ENCODE assay signal across 10 cellular contexts in genomic region chrX:115362334-115363095, GRCh38.
DNase-seq lines count a peak whose midpoint lies in the region; TF ChIP-seq lines count a peak whose summit lies in the region.
"Had no signal": no experiment of that assay in that cellular context is flagged by ENCODE, and none has a peak within 500 bp of the region (broad histone marks: within the 10 kb centered on the region; RNA-seq: fewer than 3 reads in every experiment).

No MANE protein-coding gene starts in this region.

- DNase-seq in NCI-H82 (lab: John Stamatoyannopoulos, UW) (peak; percentile 43), NCI-H82 treated with DMSO at 0.1 percent for 48 hours (lab: John Stamatoyannopoulos, UW; ENCODE audit: unreplicated experiment) (no peak), NCI-H1092 treated with DMSO at 0.1 percent for 48 hours (lab: John Stamatoyannopoulos, UW) (peak; percentile 21), endodermal cell (peak; percentile 61), renal cortical epithelial cell (ENCODE audit: low read depth) (peak; percentile 75), occipital lobe (lab: John Stamatoyannopoulos, UW) (no peak), CD1c-positive myeloid dendritic cell (ENCODE audit: extremely low spot score) (no peak)
- no peak for DNase-seq in activated effector memory CD4-positive, alpha-beta T cell treated with Interleukin-2 at 50 U/mL for 16 hours
- DNase-seq: activated CD8-positive, alpha-beta memory T cell treated with anti-CD3 and anti-CD28 coated beads, Interleukin-2, amount 10 ng/mL, durations not matched to agents 7 days and 5 days; NCI-H2171 had no signal

- H3K36me3 ChIP-seq in endodermal cell (ENCODE audit: control insufficient read depth, insufficient read depth, low read length) = no peaks in the 10 kb centered on the region

- H3K4me1 ChIP-seq in endodermal cell (ENCODE audit: control insufficient read depth, insufficient read depth, low read length) = no peaks in the 10 kb centered on the region

- WGBS in endodermal cell (ENCODE audit: insufficient coverage in 1 of 2, insufficient read length in 1 of 2), 2 experiments = 99% methylated on average over 16 of the region's 18 CpGs; no CpG with 5 or more reads in 1 of the 2 experiments

- no peak overlapping the region for H3K27ac Mint-ChIP-seq in endodermal cell
- H3K27ac Mint-ChIP-seq: activated CD8-positive, alpha-beta memory T cell treated with anti-CD3 and anti-CD28 coated beads, Interleukin-2, amount 10 ng/mL, durations not matched to agents 7 days and 5 days had no signal

- H3K9me3 ChIP-seq in endodermal cell (ENCODE audit: control insufficient read depth, low read length) = no peaks in the 10 kb centered on the region

- no peak overlapping the region for H3K4me3 ChIP-seq in endodermal cell (ENCODE audit: low read length)

- no peak overlapping the region for H3K27ac ChIP-seq in endodermal cell (ENCODE audit: low read depth, low read length)

- H3K9ac ChIP-seq in endodermal cell (ENCODE audit: extremely low read depth, low read length, poor library complexity, severe bottlenecking) = no peak overlapping the region

- peak; percentile 77 for TF ChIP-seq CTCF in endodermal cell (conservative IDR thresholded peaks at IDR 0.05)

- H3K4me3 Mint-ChIP-seq in endodermal cell = no peak overlapping the region
- H3K4me3 Mint-ChIP-seq: activated CD8-positive, alpha-beta memory T cell treated with anti-CD3 and anti-CD28 coated beads, Interleukin-2, amount 10 ng/mL, durations not matched to agents 7 days and 5 days had no signal

- no peaks in the 10 kb centered on the region for H3K36me3 Mint-ChIP-seq in endodermal cell (ENCODE audit: low read depth)
- H3K36me3 Mint-ChIP-seq: activated CD8-positive, alpha-beta memory T cell treated with anti-CD3 and anti-CD28 coated beads, Interleukin-2, amount 10 ng/mL, durations not matched to agents 7 days and 5 days had no signal

- peaks cover 4% of the 10 kb centered on the region for H3K9me3 Mint-ChIP-seq in endodermal cell

- H3K27me3 Mint-ChIP-seq in endodermal cell (ENCODE audit: insufficient read depth) = peaks cover 5% of the 10 kb centered on the region
- H3K27me3 Mint-ChIP-seq: activated CD8-positive, alpha-beta memory T cell treated with anti-CD3 and anti-CD28 coated beads, Interleukin-2, amount 10 ng/mL, durations not matched to agents 7 days and 5 days had no signal

- H3K27me3 ChIP-seq in endodermal cell (ENCODE audit: control insufficient read depth, insufficient read depth, low read length, poor library complexity, severe bottlenecking) = no peaks in the 10 kb centered on the region

- no peaks in the 10 kb centered on the region for H3K4me1 Mint-ChIP-seq in endodermal cell
- H3K4me1 Mint-ChIP-seq: activated CD8-positive, alpha-beta memory T cell treated with anti-CD3 and anti-CD28 coated beads, Interleukin-2, amount 10 ng/mL, durations not matched to agents 7 days and 5 days had no signal

Comparison
In these comparisons a context has a peak if more than half of its experiments do, and no peak if none do; other contexts are left out.
1. DNase-seq: peak in NCI-H82 (single experiment), NCI-H1092 treated with DMSO at 0.1 percent for 48 hours (single experiment), endodermal cell (single experiment) and renal cortical epithelial cell (single experiment); none in NCI-H82 treated with DMSO at 0.1 percent for 48 hours (single experiment), occipital lobe (single experiment), CD1c-positive myeloid dendritic cell (single experiment) and activated effector memory CD4-positive, alpha-beta T cell treated with Interleukin-2 at 50 U/mL for 16 hours (single experiment).